17 cellular contexts compared by ENCODE assay signal in genomic region chr5:54385994-54386393, GRCh38.
"Had no signal": no experiment of that assay in that cellular context is flagged by ENCODE, and none has a peak within 500 bp of the region (broad histone marks: within the 10 kb centered on the region; RNA-seq: fewer than 3 reads in every experiment).

No MANE protein-coding gene starts in this region.

- H3K9ac ChIP-seq: parathyroid adenoma had no signal

- H3K9me3 ChIP-seq: esophagus squamous epithelium, tibial artery, uterus had no signal

- H3K27me3 ChIP-seq: esophagus squamous epithelium, tibial artery, uterus had no signal

- H3K4me3 ChIP-seq: esophagus squamous epithelium, lung, tibial artery, uterus had no signal

- DNase-seq: activated CD4-positive, alpha-beta memory T cell treated with anti-CD3 and anti-CD28 coated beads for 36 hours; activated CD4-positive, alpha-beta T cell treated with anti-CD3 and anti-CD28 coated beads for 36 hours; activated CD8-positive, alpha-beta memory T cell treated with anti-CD3 and anti-CD28 coated beads, Interleukin-2, amount 10 ng/mL, durations not matched to agents 7 days and 5 days; activated naive CD4-positive, alpha-beta T cell treated with anti-CD3 and anti-CD28 coated beads, Interleukin-2, amount 10 ng/mL, durations not matched to agents 7 days and 5 days; activated T-cell treated with anti-CD3 and anti-CD28 coated beads, Interleukin-2, amount 50 U/mL, for 1 hour; central memory CD4-positive, alpha-beta T cell; cortex of kidney; effector CD4-positive, alpha-beta T cell; esophagus squamous epithelium; glutamatergic neuron; stimulated activated CD4-positive, alpha-beta T cell treated with anti-CD3 and anti-CD28 coated beads, Interleukin-2, amount 100 ng/mL, for 48 hours; stimulated activated naive B cell treated with anti-CD40 and anti-IgM and Interleukin-4, amounts not matched to agents 10 μg/mL and 1 μg/mL and 100 μg/mL, for 72 hours; T-helper 2 cell; tibial artery; uterus had no signal

- H3K27ac ChIP-seq: esophagus squamous epithelium, parathyroid adenoma, uterus had no signal

- H3K36me3 ChIP-seq: esophagus squamous epithelium, tibial artery, uterus had no signal

- H3K4me1 ChIP-seq: parathyroid adenoma, uterus had no signal

- H2AFZ ChIP-seq: parathyroid adenoma had no signal
